In genomic region chr14:77324289-77324688, GRCh38 we compare ENCODE assay signal across 2 cellular contexts.
TF ChIP-seq lines count a peak whose summit lies in the region.

No MANE protein-coding gene starts in this region.

TF ChIP-seq in liver, 16 proteins besides CTCF, POLR2A, EP300 and RAD21:
- TF ChIP-seq JUND (IDR thresholded peaks at IDR 0.05): no peak
- TF ChIP-seq TAF1 (conservative IDR thresholded peaks at IDR 0.05): no peak
- TF ChIP-seq GABPA (IDR thresholded peaks at IDR 0.05 in 1 of 2, conservative IDR thresholded peaks at IDR 0.05 in 1 of 2): no peak
- peak; percentile 87 to 90 for TF ChIP-seq HNF4A (conservative IDR thresholded peaks at IDR 0.05)
- TF ChIP-seq FOXA2 (IDR thresholded peaks at IDR 0.05): no peak
- TF ChIP-seq, protein P1, sequence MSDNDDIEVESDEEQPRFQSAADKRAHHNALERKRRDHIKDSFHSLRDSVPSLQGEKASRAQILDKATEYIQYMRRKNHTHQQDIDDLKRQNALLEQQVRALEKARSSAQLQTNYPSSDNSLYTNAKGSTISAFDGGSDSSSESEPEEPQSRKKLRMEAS (IDR thresholded peaks at IDR 0.05): peak; percentile 9
- peak; percentile 40 for TF ChIP-seq YY1 (IDR thresholded peaks at IDR 0.05)
- TF ChIP-seq NR2F2 (IDR thresholded peaks at IDR 0.05): no peak
- TF ChIP-seq EGR1 (IDR thresholded peaks at IDR 0.05; ENCODE audit: low read depth in 2 of 2): peak in 1 of 2 donors; percentile 53
- no peak for TF ChIP-seq FOXA1 (IDR thresholded peaks at IDR 0.05)
- TF ChIP-seq ZBTB33 (IDR thresholded peaks at IDR 0.05): no peak
- TF ChIP-seq SP1 (IDR thresholded peaks at IDR 0.05): peak; percentile 94
- TF ChIP-seq HNF4G (IDR thresholded peaks at IDR 0.05): peak; percentile 66
- TF ChIP-seq RXRA (IDR thresholded peaks at IDR 0.05): peak; percentile 73 to 93
- TF ChIP-seq, protein P2, sequence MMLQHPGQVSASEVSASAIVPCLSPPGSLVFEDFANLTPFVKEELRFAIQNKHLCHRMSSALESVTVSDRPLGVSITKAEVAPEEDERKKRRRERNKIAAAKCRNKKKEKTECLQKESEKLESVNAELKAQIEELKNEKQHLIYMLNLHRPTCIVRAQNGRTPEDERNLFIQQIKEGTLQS (IDR thresholded peaks at IDR 0.05): no peak
- TF ChIP-seq REST (IDR thresholded peaks at IDR 0.05): peak; percentile 27

TF ChIP-seq in HepG2, 621 proteins besides CTCF, POLR2A, EP300 and RAD21:
- TF ChIP-seq YY1 (IDR thresholded peaks at IDR 0.05; ENCODE audit: insufficient read depth, insufficient replicate concordance, low read depth, low read length) (no peak), MTA3 (CRISPR knock-in tag; IDR thresholded peaks at IDR 0.05) (no peak), KAT2B (IDR thresholded peaks at IDR 0.05; ENCODE audit: borderline replicate concordance, low read depth, low read length) (no peak), AHR (CRISPR knock-in tag; IDR thresholded peaks at IDR 0.05) (no peak), NFE2L2 (IDR thresholded peaks at IDR 0.05; ENCODE audit: low read length) (no peak), SOX13 (IDR thresholded peaks at IDR 0.05) (no peak), SOX13 (CRISPR knock-in tag; conservative IDR thresholded peaks at IDR 0.05 in 1 of 2, IDR thresholded peaks at IDR 0.05 in 1 of 2) (no peak), MXD1 (CRISPR knock-in tag; IDR thresholded peaks at IDR 0.05) (no peak), ZSCAN5A (CRISPR knock-in tag; IDR thresholded peaks at IDR 0.05; ENCODE audit: borderline replicate concordance) (no peak), CCDC6 (CRISPR knock-in tag; IDR thresholded peaks at IDR 0.05) (no peak), ZBTB26 (CRISPR knock-in tag; IDR thresholded peaks at IDR 0.05; ENCODE audit: borderline replicate concordance) (no peak), ZNF558 (CRISPR knock-in tag; IDR thresholded peaks at IDR 0.05; ENCODE audit: borderline replicate concordance) (no peak), NONO (IDR thresholded peaks at IDR 0.05) (no peak), NONO (CRISPR knock-in tag; conservative IDR thresholded peaks at IDR 0.05) (no peak), ZBTB21 (CRISPR knock-in tag; IDR thresholded peaks at IDR 0.05) (no peak), FOXA1 (IDR thresholded peaks at IDR 0.05) (no peak), FOXA1 (CRISPR knock-in tag; IDR thresholded peaks at IDR 0.05) (no peak)
- TF ChIP-seq, protein P3, sequence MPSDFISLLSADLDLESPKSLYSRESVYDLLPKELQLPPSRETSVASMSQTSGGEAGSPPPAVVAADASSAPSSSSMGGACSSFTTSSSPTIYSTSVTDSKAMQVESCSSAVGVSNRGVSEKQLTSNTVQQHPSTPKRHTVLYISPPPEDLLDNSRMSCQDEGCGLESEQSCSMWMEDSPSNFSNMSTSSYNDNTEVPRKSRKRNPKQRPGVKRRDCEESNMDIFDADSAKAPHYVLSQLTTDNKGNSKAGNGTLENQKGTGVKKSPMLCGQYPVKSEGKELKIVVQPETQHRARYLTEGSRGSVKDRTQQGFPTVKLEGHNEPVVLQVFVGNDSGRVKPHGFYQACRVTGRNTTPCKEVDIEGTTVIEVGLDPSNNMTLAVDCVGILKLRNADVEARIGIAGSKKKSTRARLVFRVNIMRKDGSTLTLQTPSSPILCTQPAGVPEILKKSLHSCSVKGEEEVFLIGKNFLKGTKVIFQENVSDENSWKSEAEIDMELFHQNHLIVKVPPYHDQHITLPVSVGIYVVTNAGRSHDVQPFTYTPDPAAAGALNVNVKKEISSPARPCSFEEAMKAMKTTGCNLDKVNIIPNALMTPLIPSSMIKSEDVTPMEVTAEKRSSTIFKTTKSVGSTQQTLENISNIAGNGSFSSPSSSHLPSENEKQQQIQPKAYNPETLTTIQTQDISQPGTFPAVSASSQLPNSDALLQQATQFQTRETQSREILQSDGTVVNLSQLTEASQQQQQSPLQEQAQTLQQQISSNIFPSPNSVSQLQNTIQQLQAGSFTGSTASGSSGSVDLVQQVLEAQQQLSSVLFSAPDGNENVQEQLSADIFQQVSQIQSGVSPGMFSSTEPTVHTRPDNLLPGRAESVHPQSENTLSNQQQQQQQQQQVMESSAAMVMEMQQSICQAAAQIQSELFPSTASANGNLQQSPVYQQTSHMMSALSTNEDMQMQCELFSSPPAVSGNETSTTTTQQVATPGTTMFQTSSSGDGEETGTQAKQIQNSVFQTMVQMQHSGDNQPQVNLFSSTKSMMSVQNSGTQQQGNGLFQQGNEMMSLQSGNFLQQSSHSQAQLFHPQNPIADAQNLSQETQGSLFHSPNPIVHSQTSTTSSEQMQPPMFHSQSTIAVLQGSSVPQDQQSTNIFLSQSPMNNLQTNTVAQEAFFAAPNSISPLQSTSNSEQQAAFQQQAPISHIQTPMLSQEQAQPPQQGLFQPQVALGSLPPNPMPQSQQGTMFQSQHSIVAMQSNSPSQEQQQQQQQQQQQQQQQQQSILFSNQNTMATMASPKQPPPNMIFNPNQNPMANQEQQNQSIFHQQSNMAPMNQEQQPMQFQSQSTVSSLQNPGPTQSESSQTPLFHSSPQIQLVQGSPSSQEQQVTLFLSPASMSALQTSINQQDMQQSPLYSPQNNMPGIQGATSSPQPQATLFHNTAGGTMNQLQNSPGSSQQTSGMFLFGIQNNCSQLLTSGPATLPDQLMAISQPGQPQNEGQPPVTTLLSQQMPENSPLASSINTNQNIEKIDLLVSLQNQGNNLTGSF (CRISPR knock-in tag; IDR thresholded peaks at IDR 0.05): no peak
- TF ChIP-seq, protein P4, sequence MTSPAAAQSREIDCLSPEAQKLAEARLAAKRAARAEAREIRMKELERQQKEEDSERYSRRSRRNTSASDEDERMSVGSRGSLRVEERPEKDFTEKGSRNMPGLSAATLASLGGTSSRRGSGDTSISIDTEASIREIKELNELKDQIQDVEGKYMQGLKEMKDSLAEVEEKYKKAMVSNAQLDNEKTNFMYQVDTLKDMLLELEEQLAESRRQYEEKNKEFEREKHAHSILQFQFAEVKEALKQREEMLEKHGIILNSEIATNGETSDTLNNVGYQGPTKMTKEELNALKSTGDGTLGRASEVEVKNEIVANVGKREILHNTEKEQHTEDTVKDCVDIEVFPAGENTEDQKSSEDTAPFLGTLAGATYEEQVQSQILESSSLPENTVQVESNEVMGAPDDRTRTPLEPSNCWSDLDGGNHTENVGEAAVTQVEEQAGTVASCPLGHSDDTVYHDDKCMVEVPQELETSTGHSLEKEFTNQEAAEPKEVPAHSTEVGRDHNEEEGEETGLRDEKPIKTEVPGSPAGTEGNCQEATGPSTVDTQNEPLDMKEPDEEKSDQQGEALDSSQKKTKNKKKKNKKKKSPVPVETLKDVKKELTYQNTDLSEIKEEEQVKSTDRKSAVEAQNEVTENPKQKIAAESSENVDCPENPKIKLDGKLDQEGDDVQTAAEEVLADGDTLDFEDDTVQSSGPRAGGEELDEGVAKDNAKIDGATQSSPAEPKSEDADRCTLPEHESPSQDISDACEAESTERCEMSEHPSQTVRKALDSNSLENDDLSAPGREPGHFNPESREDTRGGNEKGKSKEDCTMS (CRISPR knock-in tag; conservative IDR thresholded peaks at IDR 0.05): no peak
- TF ChIP-seq, protein P5, sequence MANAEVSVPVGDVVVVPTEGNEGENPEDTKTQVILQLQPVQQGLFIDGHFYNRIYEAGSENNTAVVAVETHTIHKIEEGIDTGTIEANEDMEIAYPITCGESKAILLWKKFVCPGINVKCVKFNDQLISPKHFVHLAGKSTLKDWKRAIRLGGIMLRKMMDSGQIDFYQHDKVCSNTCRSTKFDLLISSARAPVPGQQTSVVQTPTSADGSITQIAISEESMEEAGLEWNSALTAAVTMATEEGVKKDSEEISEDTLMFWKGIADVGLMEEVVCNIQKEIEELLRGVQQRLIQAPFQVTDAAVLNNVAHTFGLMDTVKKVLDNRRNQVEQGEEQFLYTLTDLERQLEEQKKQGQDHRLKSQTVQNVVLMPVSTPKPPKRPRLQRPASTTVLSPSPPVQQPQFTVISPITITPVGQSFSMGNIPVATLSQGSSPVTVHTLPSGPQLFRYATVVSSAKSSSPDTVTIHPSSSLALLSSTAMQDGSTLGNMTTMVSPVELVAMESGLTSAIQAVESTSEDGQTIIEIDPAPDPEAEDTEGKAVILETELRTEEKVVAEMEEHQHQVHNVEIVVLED (CRISPR knock-in tag; IDR thresholded peaks at IDR 0.05; ENCODE audit: borderline replicate concordance): no peak
- TF ChIP-seq, protein P6, sequence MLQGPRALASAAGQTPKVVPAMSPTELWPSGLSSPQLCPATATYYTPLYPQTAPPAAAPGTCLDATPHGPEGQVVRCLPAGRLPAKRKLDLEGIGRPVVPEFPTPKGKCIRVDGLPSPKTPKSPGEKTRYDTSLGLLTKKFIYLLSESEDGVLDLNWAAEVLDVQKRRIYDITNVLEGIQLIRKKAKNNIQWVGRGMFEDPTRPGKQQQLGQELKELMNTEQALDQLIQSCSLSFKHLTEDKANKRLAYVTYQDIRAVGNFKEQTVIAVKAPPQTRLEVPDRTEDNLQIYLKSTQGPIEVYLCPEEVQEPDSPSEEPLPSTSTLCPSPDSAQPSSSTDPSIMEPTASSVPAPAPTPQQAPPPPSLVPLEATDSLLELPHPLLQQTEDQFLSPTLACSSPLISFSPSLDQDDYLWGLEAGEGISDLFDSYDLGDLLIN (CRISPR knock-in tag; IDR thresholded peaks at IDR 0.05; ENCODE audit: borderline replicate concordance): no peak
